In the genomic region with DNA sequence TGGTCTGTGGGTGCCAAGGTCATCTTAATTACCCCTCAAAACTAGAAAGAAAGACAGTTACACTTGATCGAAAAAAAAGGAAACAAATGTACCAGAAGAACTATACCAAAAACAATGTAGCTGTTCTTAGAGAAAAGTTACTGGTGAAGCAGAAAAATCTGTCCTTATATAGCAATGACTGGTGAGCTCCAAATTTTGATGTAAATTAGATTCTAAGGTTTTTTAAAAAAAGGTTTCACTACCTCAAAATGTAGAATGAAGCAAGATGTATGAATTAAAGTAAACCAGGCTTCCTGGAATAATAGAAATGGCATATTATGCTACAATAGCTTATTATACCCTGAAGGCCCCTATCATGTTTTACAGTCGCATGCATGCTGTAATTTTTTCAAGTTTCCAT, we compare ENCODE assay signal across 22 cellular contexts. TPM values are rescaled to one million over a fixed set of nuclear protein-coding genes. Genes with fewer than 3 reads are reported as not detected.
DNase-seq lines count a peak whose midpoint lies in the region; ATAC-seq, FAIRE-seq and TF ChIP-seq lines count a peak whose summit lies in the region.
"Had no signal": no experiment of that assay in that cellular context is flagged by ENCODE, and none has a peak within 500 bp of the region (broad histone marks: within the 10 kb centered on the region; RNA-seq: fewer than 3 reads in every experiment).

No MANE protein-coding gene starts in this region.

- no peak for FAIRE-seq in GM12891 (lab: Jason Lieb, UNC)
- FAIRE-seq: A204.1, D721Med, HTR-8/SVneo, RCC 7860 had no signal

- peaks cover 30% of the 10 kb centered on the region for H3K36me3 Mint-ChIP-seq in memory B cell
- peaks cover 0 to 5% (median 4%) of the 10 kb centered on the region in 3 donors for H3K36me3 Mint-ChIP-seq in naive thymus-derived CD8-positive, alpha-beta T cell

- TF ChIP-seq POLR2A in GM12891 (IDR thresholded peaks at IDR 0.05; ENCODE audit: low read depth, low read length): no peak

- H3K27ac Mint-ChIP-seq in memory B cell: peak overlapping the region; percentile 72
- H3K27ac Mint-ChIP-seq in naive thymus-derived CD8-positive, alpha-beta T cell: no peak overlapping the region
- H3K27ac Mint-ChIP-seq: CD4-positive, alpha-beta T cell; T-helper 1 cell treated with Interleukin-12 subunit alpha and Interleukin-12 subunit beta and Interleukin-4 antibody, amounts not matched to agents 30 μg/mL and 1 μg/mL, for 36 hours had no signal

- DNase-seq in GM12891 (ENCODE audit: insufficient read length, low spot score) (no peak), NOMO-1 treated with DMSO at 0.1 percent for 48 hours (lab: John Stamatoyannopoulos, UW; ENCODE audit: unreplicated experiment) (peak; percentile 34), memory B cell (ENCODE audit: low spot score in 2 of 2) (no peak), middle frontal gyrus (ENCODE audit: extremely low spot score, low spot score) (no peak), GM10266 (ENCODE audit: extremely low spot score) (no peak), NCI-H1930 (lab: John Stamatoyannopoulos, UW) (no peak)
- no peak for DNase-seq in naive thymus-derived CD8-positive, alpha-beta T cell
- DNase-seq: CD4-positive, alpha-beta T cell; GM23248; H7; NCI-H1105 treated with DMSO at 0.1 percent for 48 hours; NCI-H146; NCI-H2029; NCI-H446 treated with DMSO at 0.1 percent for 48 hours; NCI-H526 treated with DMSO at 0.1 percent for 48 hours; SIG-M5 had no signal

- H3K27me3 Mint-ChIP-seq in memory B cell: no peaks in the 10 kb centered on the region
- H3K27me3 Mint-ChIP-seq in naive thymus-derived CD8-positive, alpha-beta T cell: no peaks in the 10 kb centered on the region
- H3K27me3 Mint-ChIP-seq: CD4-positive, alpha-beta T cell had no signal

- H3K9me3 Mint-ChIP-seq in memory B cell: no peaks in the 10 kb centered on the region
- H3K9me3 Mint-ChIP-seq in naive thymus-derived CD8-positive, alpha-beta T cell: no peaks in the 10 kb centered on the region
- H3K9me3 Mint-ChIP-seq: CD4-positive, alpha-beta T cell; T-helper 1 cell treated with Interleukin-12 subunit alpha and Interleukin-12 subunit beta and Interleukin-4 antibody, amounts not matched to agents 30 μg/mL and 1 μg/mL, for 36 hours had no signal

- ATAC-seq in GM21526 (IDR thresholded peaks at IDR 0.05; ENCODE audit: low FRiP score, unreplicated experiment): peak; percentile 55
- ATAC-seq in memory B cell (ENCODE audit: low read depth): peak; percentile 85
- no peak for ATAC-seq in naive thymus-derived CD8-positive, alpha-beta T cell

- POLR2A ChIA-PET in naive thymus-derived CD8-positive, alpha-beta T cell (lab: Charles Lee): no interaction called here

- no peak for TF ChIP-seq CTCF in GM10266 (IDR thresholded peaks at IDR 0.05; ENCODE audit: control insufficient read depth, insufficient read depth, low read depth, missing control alignments)

- peaks cover 14% of the 10 kb centered on the region for H3K4me1 Mint-ChIP-seq in memory B cell
- H3K4me1 Mint-ChIP-seq in naive thymus-derived CD8-positive, alpha-beta T cell: peaks cover 0 to 14% (median 0%) of the 10 kb centered on the region in 4 donors

- H3K4me3 Mint-ChIP-seq in memory B cell: no peak overlapping the region
- H3K4me3 Mint-ChIP-seq in naive thymus-derived CD8-positive, alpha-beta T cell: no peak overlapping the region
- H3K4me3 Mint-ChIP-seq: CD4-positive, alpha-beta T cell; T-helper 1 cell treated with Interleukin-12 subunit alpha and Interleukin-12 subunit beta and Interleukin-4 antibody, amounts not matched to agents 30 μg/mL and 1 μg/mL, for 36 hours had no signal

TF ChIP-seq in GM12891, 5 proteins besides CTCF, POLR2A, EP300 and RAD21:
- TF ChIP-seq POLR2AphosphoS5 (IDR thresholded peaks at IDR 0.05; ENCODE audit: low read depth, low read length): no peak
- TF ChIP-seq TAF1 (IDR thresholded peaks at IDR 0.05; ENCODE audit: low read depth, low read length): no peak
- no peak for TF ChIP-seq PAX5 (IDR thresholded peaks at IDR 0.05; ENCODE audit: insufficient read depth, low read length, severe bottlenecking)
- TF ChIP-seq SPI1 (IDR thresholded peaks at IDR 0.05; ENCODE audit: low read depth, low read length): peak; percentile 37; the same call in 1 of the 2 replicates
- TF ChIP-seq POU2F2 (IDR thresholded peaks at IDR 0.05; ENCODE audit: low read depth, low read length): no peak

RNA-seq across cellular contexts. Expression of a gene that starts 28.5 kb away (rescaled TPM):
- 5.5 TPM for polyA plus RNA-seq in GM12891 (2012; ENCODE audit: low read depth, missing spikeins)
- not detected for total RNA-seq in naive thymus-derived CD8-positive, alpha-beta T cell
- polyA plus RNA-seq in naive thymus-derived CD8-positive, alpha-beta T cell: under 1 TPM in 1 of 3 donors, not detected in 2; 0.06 TPM
- total RNA-seq: CD4-positive, alpha-beta T cell had no signal

RNA-seq across cellular contexts. Expression of a gene that starts 37.2 kb away (rescaled TPM):
- polyA plus RNA-seq in GM12891 (2012; ENCODE audit: low read depth, missing spikeins): 10.4 TPM
- total RNA-seq in naive thymus-derived CD8-positive, alpha-beta T cell: 10 to 100 TPM; 58.5 to 64.6 TPM
- polyA plus RNA-seq in naive thymus-derived CD8-positive, alpha-beta T cell: 10 to 100 TPM; 15.7 to 24.7 (median 16.2) TPM

Comparison
In these comparisons a context has a peak if more than half of its experiments do, and no peak if none do; other contexts are left out.
1. ATAC-seq: peak in GM21526 (single experiment) and memory B cell (single experiment); none in naive thymus-derived CD8-positive, alpha-beta T cell (0 of 2).